Comparison of ENCODE assay signal across 28 cellular contexts in genomic region chr21:40769231-40769630, GRCh38.
"Had no signal": no experiment of that assay in that cellular context is flagged by ENCODE, and none has a peak within 500 bp of the region (broad histone marks: within the 10 kb centered on the region; RNA-seq: fewer than 3 reads in every experiment).

No MANE protein-coding gene starts in this region.

- H3K4me3 ChIP-seq: ascending aorta, MG63, SJCRH30, SK-N-MC had no signal

- ATAC-seq: activated CD8-positive, alpha-beta T cell treated with anti-CD3 and anti-CD28 coated beads for 36 hours; activated T-cell treated with anti-CD3 and anti-CD28 coated beads, Interleukin-2, amount 50 U/mL, for 72 hours; activated T-helper 17 cell treated with anti-CD3 and anti-CD28 coated beads, Interleukin-2, amount 50 U/mL, for 72 hours had no signal

- H3K27me3 Mint-ChIP-seq: activated CD4-positive, alpha-beta T cell treated with anti-CD3 and anti-CD28 coated beads, Interleukin-2, amount 10 ng/mL, durations not matched to agents 24 days and 14 days; activated CD8-positive, alpha-beta T cell treated with anti-CD3 and anti-CD28 coated beads for 36 hours; activated naive CD8-positive, alpha-beta T cell treated with anti-CD3 and anti-CD28 coated beads, Interleukin-2, amount 10 ng/mL, durations not matched to agents 7 days and 5 days; activated T-helper 17 cell treated with anti-CD3 and anti-CD28 coated beads, Interleukin-2, amount 50 U/mL, for 72 hours had no signal

- H3K36me3 Mint-ChIP-seq: activated naive CD8-positive, alpha-beta T cell treated with anti-CD3 and anti-CD28 coated beads, Interleukin-2, amount 10 ng/mL, durations not matched to agents 7 days and 5 days had no signal

- H3K4me1 ChIP-seq: ascending aorta, SJCRH30 had no signal

- H3K36me3 ChIP-seq: ascending aorta, MG63, SJCRH30, WERI-Rb-1 had no signal

- H3K4me3 Mint-ChIP-seq: activated CD4-positive, alpha-beta T cell treated with anti-CD3 and anti-CD28 coated beads, Interleukin-2, amount 10 ng/mL, durations not matched to agents 24 days and 14 days; activated CD8-positive, alpha-beta T cell treated with anti-CD3 and anti-CD28 coated beads for 36 hours; activated naive CD8-positive, alpha-beta T cell treated with anti-CD3 and anti-CD28 coated beads, Interleukin-2, amount 10 ng/mL, durations not matched to agents 7 days and 5 days; activated T-cell treated with anti-CD3 and anti-CD28 coated beads, Interleukin-2, amount 50 U/mL, for 72 hours; activated T-helper 17 cell treated with anti-CD3 and anti-CD28 coated beads, Interleukin-2, amount 50 U/mL, for 72 hours had no signal

- H3K27ac ChIP-seq: ascending aorta, SJCRH30, SK-N-MC, WERI-Rb-1 had no signal

- H3K27me3 ChIP-seq: ascending aorta, MG63, SJCRH30 had no signal

- H3K27ac Mint-ChIP-seq: activated CD4-positive, alpha-beta T cell treated with anti-CD3 and anti-CD28 coated beads, Interleukin-2, amount 10 ng/mL, durations not matched to agents 24 days and 14 days; activated CD8-positive, alpha-beta T cell treated with anti-CD3 and anti-CD28 coated beads for 36 hours; activated naive CD8-positive, alpha-beta T cell treated with anti-CD3 and anti-CD28 coated beads, Interleukin-2, amount 10 ng/mL, durations not matched to agents 7 days and 5 days; activated T-cell treated with anti-CD3 and anti-CD28 coated beads, Interleukin-2, amount 50 U/mL, for 72 hours; activated T-helper 17 cell treated with anti-CD3 and anti-CD28 coated beads, Interleukin-2, amount 50 U/mL, for 72 hours had no signal

- H3K9me3 ChIP-seq: ascending aorta, MG63, SJCRH30 had no signal

- H3K9me3 Mint-ChIP-seq: activated CD4-positive, alpha-beta T cell treated with anti-CD3 and anti-CD28 coated beads, Interleukin-2, amount 10 ng/mL, durations not matched to agents 24 days and 14 days; activated CD8-positive, alpha-beta T cell treated with anti-CD3 and anti-CD28 coated beads for 36 hours; activated naive CD8-positive, alpha-beta T cell treated with anti-CD3 and anti-CD28 coated beads, Interleukin-2, amount 10 ng/mL, durations not matched to agents 7 days and 5 days; activated T-helper 17 cell treated with anti-CD3 and anti-CD28 coated beads, Interleukin-2, amount 50 U/mL, for 72 hours had no signal

- DNase-seq: activated CD4-positive, alpha-beta T cell treated with anti-CD3 and anti-CD28 coated beads, Interleukin-2, amount 10 ng/mL, durations not matched to agents 24 days and 14 days; activated CD4-positive, alpha-beta T cell treated with anti-CD3 and anti-CD28 coated beads, Interleukin-2, amount 50 U/mL, for 4 hours; activated CD8-positive, alpha-beta T cell treated with anti-CD3 and anti-CD28 coated beads for 36 hours; activated effector memory CD4-positive, alpha-beta T cell treated with anti-CD3 and anti-CD28 coated beads, Interleukin-2, amount 50 U/mL, for 16 hours; activated naive CD4-positive, alpha-beta T cell; activated naive CD4-positive, alpha-beta T cell treated with anti-CD3 and anti-CD28 coated beads, Interleukin-2, amount 50 U/mL, for 16 hours; activated naive CD8-positive, alpha-beta T cell treated with anti-CD3 and anti-CD28 coated beads, Interleukin-2, amount 10 ng/mL, durations not matched to agents 7 days and 5 days; activated T-cell treated with anti-CD3 and anti-CD28 coated beads, Interleukin-2, amount 50 U/mL, for 1 hour; activated T-cell treated with anti-CD3 and anti-CD28 coated beads, Interleukin-2, amount 50 U/mL, for 72 hours; amygdala; Kasumi-1; KG1; MG63; MV-4-11; NCI-H1092; NCI-H1417 treated with DMSO at 0.1 percent for 48 hours; NCI-H1694 treated with DMSO at 0.1 percent for 48 hours; NCI-H2029 treated with DMSO at 0.1 percent for 48 hours; NCI-H2107; NCI-H446 treated with DMSO at 0.1 percent for 48 hours; OCI-M1; SHP77; SJCRH30; T1000; WERI-Rb-1 had no signal

- H3K4me1 Mint-ChIP-seq: activated CD4-positive, alpha-beta T cell treated with anti-CD3 and anti-CD28 coated beads, Interleukin-2, amount 10 ng/mL, durations not matched to agents 24 days and 14 days; activated naive CD8-positive, alpha-beta T cell treated with anti-CD3 and anti-CD28 coated beads, Interleukin-2, amount 10 ng/mL, durations not matched to agents 7 days and 5 days had no signal
